1 cellular context compared by ENCODE assay signal in genomic region chrX:20266810-20267598, GRCh38.
TF ChIP-seq lines count a peak whose summit lies in the region.

TSS of gene RPS6KA3 (minus strand) at chrX:20266909. CDS start at chrX:20266632, 277 bp downstream.

TF ChIP-seq in HCT116, 20 proteins besides CTCF, POLR2A, EP300 and RAD21 (continued from another document):
- TF ChIP-seq ZBTB33 (IDR thresholded peaks at IDR 0.05; ENCODE audit: extremely low read depth, insufficient replicate concordance, low read length) (no peak), ZFX (IDR thresholded peaks at IDR 0.05) (no peak)
